In the genomic region with DNA sequence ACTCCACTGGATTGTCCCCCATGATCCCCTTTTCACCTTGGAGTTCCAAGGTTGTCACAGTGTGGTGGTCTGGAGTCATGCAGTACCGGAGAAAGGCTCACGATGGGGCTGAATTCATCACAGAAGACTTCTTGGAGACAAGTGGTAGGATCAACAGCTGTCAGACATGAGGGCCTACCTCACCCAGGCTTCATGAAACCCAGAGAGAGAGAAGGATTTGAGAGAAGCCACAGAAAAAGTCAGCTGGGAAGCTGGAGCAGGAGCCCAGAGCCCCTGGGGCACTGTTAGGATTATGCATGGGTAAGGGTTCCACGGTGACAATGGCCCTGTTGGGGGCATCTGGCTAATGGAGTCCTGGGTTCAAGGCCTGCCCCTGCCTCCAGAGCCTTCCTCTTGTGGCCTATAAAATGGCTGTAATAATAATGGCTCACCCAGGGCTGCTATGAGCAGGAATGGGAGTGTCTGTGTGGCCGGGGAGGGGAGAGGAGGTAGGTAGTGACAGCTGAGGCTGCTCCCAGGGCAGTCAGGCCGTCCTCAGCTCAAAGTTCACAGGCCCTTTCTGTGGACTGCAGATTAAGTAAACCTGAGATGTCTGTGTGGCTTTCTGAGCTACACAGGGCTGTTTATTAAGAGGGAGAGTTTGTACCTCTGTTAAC, we compare ENCODE assay signal across 9 cellular contexts. TPM values are rescaled to one million over a fixed set of nuclear protein-coding genes. Genes with fewer than 3 reads are reported as not detected.
DNase-seq lines count a peak whose midpoint lies in the region; ATAC-seq and FAIRE-seq lines count a peak whose summit lies in the region.
"Had no signal": no experiment of that assay in that cellular context is flagged by ENCODE, and none has a peak within 500 bp of the region (broad histone marks: within the 10 kb centered on the region; RNA-seq: fewer than 3 reads in every experiment).

No MANE protein-coding gene starts in this region.

- ATAC-seq in HG03432 (IDR thresholded peaks at IDR 0.05; ENCODE audit: unreplicated experiment): peak; percentile 52
- ATAC-seq in activated naive CD8-positive, alpha-beta T cell treated with anti-CD3 and anti-CD28 coated beads, Interleukin-2, amount 10 ng/mL, durations not matched to agents 7 days and 5 days (ENCODE audit: low read depth): peak; percentile 79

- H3K9me3 ChIP-seq in BLaER1 treated with 17β-estradiol and CSF1 and Interleukin-3, amounts not matched to agents 10 nM and 100 nM (replicated peaks in 1 of 11): no peaks in the 10 kb centered on the region
- H3K9me3 ChIP-seq in SJSA1 (replicated peaks) (no peaks in the 10 kb centered on the region), iPS-18a (ENCODE audit: control insufficient read depth, low read depth, low read length) (no peaks in the 10 kb centered on the region)

- peak overlapping the region; percentile 94 for H3K27ac Mint-ChIP-seq in activated naive CD8-positive, alpha-beta T cell treated with anti-CD3 and anti-CD28 coated beads, Interleukin-2, amount 10 ng/mL, durations not matched to agents 7 days and 5 days

- FAIRE-seq in GM19239 (lab: Jason Lieb, UNC): peak; percentile 93

- no peaks in the 10 kb centered on the region for H4K20me1 ChIP-seq in BLaER1 treated with 17β-estradiol and CSF1 and Interleukin-3, amounts not matched to agents 10 nM and 100 nM

- peaks cover 0 to 20% (median 14%) of the 10 kb centered on the region in 11 experiments; a peak in 16 of 22 replicates for H3K36me3 ChIP-seq in BLaER1 treated with 17β-estradiol and CSF1 and Interleukin-3, amounts not matched to agents 10 nM and 100 nM
- H3K36me3 ChIP-seq in SJSA1: no peaks in the 10 kb centered on the region
- H3K36me3 ChIP-seq in iPS-18a (ENCODE audit: control insufficient read depth, low read depth, low read length): no peaks in the 10 kb centered on the region

- H3K9ac ChIP-seq in BLaER1 treated with 17β-estradiol and CSF1 and Interleukin-3, amounts not matched to agents 10 nM and 100 nM: peak overlapping the region; percentile 75 to 86 (median 82)
- H3K9ac ChIP-seq in iPS-18a (ENCODE audit: low read length): peak overlapping the region; percentile 40

- no peaks in the 10 kb centered on the region for H3K27me3 Mint-ChIP-seq in activated naive CD8-positive, alpha-beta T cell treated with anti-CD3 and anti-CD28 coated beads, Interleukin-2, amount 10 ng/mL, durations not matched to agents 7 days and 5 days

- POLR2A ChIA-PET in activated naive CD8-positive, alpha-beta T cell treated with anti-CD3 and anti-CD28 coated beads, Interleukin-2, amount 10 ng/mL, durations not matched to agents 7 days and 5 days (lab: Charles Lee): interaction anchor here (0.9 to 7.5 kb wide), 10 partner anchors 10 to 196 kb away, joined by 3 to 125 read pairs (median 5); a partner anchor contains a TSS

- DNase-seq in GM19239 (ENCODE audit: insufficient read length, low spot score): peak; percentile 58
- peak in 1 of 2 experiments; percentile 14 for DNase-seq in SJSA1 (ENCODE audit: low read depth in 1 of 2, low spot score in 2 of 2)
- peak; percentile 57 for DNase-seq in activated naive CD8-positive, alpha-beta T cell treated with anti-CD3 and anti-CD28 coated beads, Interleukin-2, amount 10 ng/mL, durations not matched to agents 7 days and 5 days
- DNase-seq in stimulated activated CD4-positive, alpha-beta T cell treated with anti-CD3 and anti-CD28 coated beads, Interleukin-1b, Interleukin-23, amount 100 ng/mL, for 48 hours: peak; percentile 43
- no peak for DNase-seq in mesenteric fat pad (ENCODE audit: low spot score)

- peaks cover 52 to 81% (median 58%) of the 10 kb centered on the region in 10 experiments for H3K4me1 ChIP-seq in BLaER1 treated with 17β-estradiol and CSF1 and Interleukin-3, amounts not matched to agents 10 nM and 100 nM
- peaks cover 8% of the 10 kb centered on the region for H3K4me1 ChIP-seq in SJSA1 (replicated peaks)
- H3K4me1 ChIP-seq in iPS-18a (ENCODE audit: control insufficient read depth, low read depth, low read length): no peaks in the 10 kb centered on the region

- H3K27ac ChIP-seq in BLaER1 treated with 17β-estradiol and CSF1 and Interleukin-3, amounts not matched to agents 10 nM and 100 nM: peak overlapping the region; percentile 35 to 84 (median 80); a peak in 21 of 22 replicates
- H3K27ac ChIP-seq in SJSA1 (no peak overlapping the region), iPS-18a (ENCODE audit: low read length) (no peak overlapping the region)
- H3K27ac ChIP-seq: SK-N-MC had no signal

- peaks cover 44% of the 10 kb centered on the region for H3K4me1 Mint-ChIP-seq in activated naive CD8-positive, alpha-beta T cell treated with anti-CD3 and anti-CD28 coated beads, Interleukin-2, amount 10 ng/mL, durations not matched to agents 7 days and 5 days

- peaks cover 17% of the 10 kb centered on the region for H3K36me3 Mint-ChIP-seq in activated naive CD8-positive, alpha-beta T cell treated with anti-CD3 and anti-CD28 coated beads, Interleukin-2, amount 10 ng/mL, durations not matched to agents 7 days and 5 days

- peak overlapping the region; percentile 91 for H3K4me3 Mint-ChIP-seq in activated naive CD8-positive, alpha-beta T cell treated with anti-CD3 and anti-CD28 coated beads, Interleukin-2, amount 10 ng/mL, durations not matched to agents 7 days and 5 days

- peak overlapping the region; percentile 85 to 97 (median 91) for H3K4me2 ChIP-seq in BLaER1 treated with 17β-estradiol and CSF1 and Interleukin-3, amounts not matched to agents 10 nM and 100 nM

- peak overlapping the region; percentile 65 to 86 (median 73) for H3K4me3 ChIP-seq in BLaER1 treated with 17β-estradiol and CSF1 and Interleukin-3, amounts not matched to agents 10 nM and 100 nM
- H3K4me3 ChIP-seq in SJSA1 (peak overlapping the region; percentile 60), iPS-18a (ENCODE audit: low read length) (peak overlapping the region; percentile 61)
- H3K4me3 ChIP-seq: SK-N-MC had no signal

- H3K9me3 Mint-ChIP-seq in activated naive CD8-positive, alpha-beta T cell treated with anti-CD3 and anti-CD28 coated beads, Interleukin-2, amount 10 ng/mL, durations not matched to agents 7 days and 5 days: no peaks in the 10 kb centered on the region

- no peaks in the 10 kb centered on the region for H3K27me3 ChIP-seq in BLaER1 treated with 17β-estradiol and CSF1 and Interleukin-3, amounts not matched to agents 10 nM and 100 nM
- H3K27me3 ChIP-seq in SJSA1 (replicated peaks): no peaks in the 10 kb centered on the region
- H3K27me3 ChIP-seq in iPS-18a (ENCODE audit: control insufficient read depth, insufficient read depth, low read length): no peaks in the 10 kb centered on the region

RNA-seq across cellular contexts. Expression of a gene that starts 0.9 kb away (rescaled TPM):
- 4.0 and 6.5 TPM in 2 replicates for total RNA-seq in SJSA1 (2014; rRNA removed; shearing (Covaris generic))
- 100 to 1,000 TPM in 1 of 2 experiments, 10 to 100 TPM in 1; 99.0 to 108 TPM for total RNA-seq in activated naive CD8-positive, alpha-beta T cell treated with anti-CD3 and anti-CD28 coated beads, Interleukin-2, amount 10 ng/mL, durations not matched to agents 7 days and 5 days
- 13.8 TPM for total RNA-seq in mesenteric fat pad

Comparison
In these comparisons a context has a peak if more than half of its experiments do, and no peak if none do; other contexts are left out.
1. H3K27ac ChIP-seq: peak in BLaER1 treated with 17β-estradiol and CSF1 and Interleukin-3, amounts not matched to agents 10 nM and 100 nM (11 of 11); none in SJSA1 (single experiment) and iPS-18a (single experiment).
2. Peak in every context shown above with its lines, with median percentiles within 50 percentile points of each other: H3K4me3 ChIP-seq.